20 cellular contexts compared by ENCODE assay signal in genomic region chr1:225757927-225758460, GRCh38. TPM values are rescaled to one million over a fixed set of nuclear protein-coding genes. Genes with fewer than 3 reads are reported as not detected.
DNase-seq lines count a peak whose midpoint lies in the region; ATAC-seq lines count a peak whose summit lies in the region.
"Had no signal": no experiment of that assay in that cellular context is flagged by ENCODE, and none has a peak within 500 bp of the region (broad histone marks: within the 10 kb centered on the region; RNA-seq: fewer than 3 reads in every experiment).

No MANE protein-coding gene starts in this region.

- H3K4me3 ChIP-seq in right cardiac atrium (ENCODE audit: low read length) = no peak overlapping the region
- H3K4me3 ChIP-seq in naive thymus-derived CD4-positive, alpha-beta T cell (ENCODE audit: low read length) = no peak overlapping the region

- peaks cover 0 to 3% (median 0%) of the 10 kb centered on the region in 5 donors for H3K36me3 Mint-ChIP-seq in naive thymus-derived CD4-positive, alpha-beta T cell
- H3K36me3 Mint-ChIP-seq: CD8-positive, alpha-beta memory T cell had no signal

- peaks cover 12% of the 10 kb centered on the region for H3K4me1 ChIP-seq in right cardiac atrium (ENCODE audit: control insufficient read depth, insufficient read depth, low read length)
- no peaks in the 10 kb centered on the region for H3K4me1 ChIP-seq in naive thymus-derived CD4-positive, alpha-beta T cell (ENCODE audit: control insufficient read depth in 2 of 2, insufficient read depth in 2 of 2, low read length in 2 of 2)

- no peaks in the 10 kb centered on the region for H3K9me3 Mint-ChIP-seq in naive thymus-derived CD4-positive, alpha-beta T cell
- H3K9me3 Mint-ChIP-seq: CD8-positive, alpha-beta memory T cell had no signal

- intact Hi-C loops in right cardiac atrium (cut with DNase I) = loop anchor here in 2 of 4 donors (10.0 kb wide), 2 partner anchors 63 to 93 kb away; no protein-coding TSS in a partner anchor
- intact Hi-C loops in cardiac septum (cut with DNase I) = no loop called here
- intact Hi-C loops in left colon (cut with DNase I, micrococcal nuclease) = no loop called here
- intact Hi-C loops in sciatic nerve (cut with DNase I) = no loop called here
- intact Hi-C loops in naive thymus-derived CD4-positive, alpha-beta T cell (cut with micrococcal nuclease) = no loop called here

- H3K27me3 Mint-ChIP-seq in naive thymus-derived CD4-positive, alpha-beta T cell = peaks cover 0 to 15% (median 4%) of the 10 kb centered on the region in 5 donors

- peaks cover 0 to 9% (median 0%) of the 10 kb centered on the region in 7 donors for H3K4me1 Mint-ChIP-seq in naive thymus-derived CD4-positive, alpha-beta T cell
- H3K4me1 Mint-ChIP-seq: CD8-positive, alpha-beta memory T cell had no signal

- H3K36me3 ChIP-seq in naive thymus-derived CD4-positive, alpha-beta T cell (ENCODE audit: control insufficient read depth in 2 of 3, insufficient read depth in 3 of 3, low read length in 3 of 3) = no peaks in the 10 kb centered on the region

- no peaks in the 10 kb centered on the region for H3K27me3 ChIP-seq in right cardiac atrium (ENCODE audit: control insufficient read depth, insufficient read depth)
- no peaks in the 10 kb centered on the region for H3K27me3 ChIP-seq in naive thymus-derived CD4-positive, alpha-beta T cell (ENCODE audit: control insufficient read depth in 2 of 2, insufficient read depth in 2 of 2, low read length in 2 of 2)

- no peak overlapping the region for H3K4me3 Mint-ChIP-seq in naive thymus-derived CD4-positive, alpha-beta T cell
- H3K4me3 Mint-ChIP-seq: CD8-positive, alpha-beta memory T cell had no signal

- DNase-seq in right cardiac atrium = no peak
- no peak for DNase-seq in cardiac septum (ENCODE audit: low spot score)
- no peak for DNase-seq in left colon
- peak; percentile 30 for DNase-seq in sciatic nerve (ENCODE audit: low spot score)
- no peak for DNase-seq in naive thymus-derived CD4-positive, alpha-beta T cell
- DNase-seq in cerebellar nuclear complex (lab: John Stamatoyannopoulos, UW) = no peak
- DNase-seq in activated T-cell treated with anti-CD3 and anti-CD28 coated beads, Interleukin-2, amount 50 U/mL, for 1 hour = no peak
- DNase-seq: CD8-positive, alpha-beta memory T cell; DMS53; GDM1; MM.1S; NCI-H1048; NCI-H1417 treated with DMSO at 0.1 percent for 48 hours; NCI-H187 treated with DMSO at 0.1 percent for 48 hours; NCI-H2107; NCI-H446 treated with DMSO at 0.1 percent for 48 hours; NCI-H526 treated with DMSO at 0.1 percent for 48 hours; Right ventricle myocardium superior had no signal

- H3K27ac ChIP-seq in right cardiac atrium (ENCODE audit: low read length) = peak overlapping the region; percentile 17
- no peak overlapping the region for H3K27ac ChIP-seq in naive thymus-derived CD4-positive, alpha-beta T cell (ENCODE audit: low read depth, low read length)
- H3K27ac ChIP-seq: C4-2B had no signal

- WGBS in right cardiac atrium = 70% methylated on average over 10 of the region's 10 CpGs

- H3K9me3 ChIP-seq in right cardiac atrium (ENCODE audit: control insufficient read depth, low read length) = no peaks in the 10 kb centered on the region
- no peaks in the 10 kb centered on the region for H3K9me3 ChIP-seq in naive thymus-derived CD4-positive, alpha-beta T cell (ENCODE audit: control insufficient read depth in 2 of 3, low read length in 3 of 3)

- ATAC-seq in right cardiac atrium = no peak
- peak; percentile 77 for ATAC-seq in left colon
- no peak for ATAC-seq in sciatic nerve
- no peak for ATAC-seq in naive thymus-derived CD4-positive, alpha-beta T cell
- ATAC-seq in GM21528 (IDR thresholded peaks at IDR 0.05; ENCODE audit: low FRiP score, unreplicated experiment) = no peak

- CTCF ChIA-PET in naive thymus-derived CD4-positive, alpha-beta T cell (lab: Charles Lee) = no interaction called here

- POLR2A ChIA-PET in naive thymus-derived CD4-positive, alpha-beta T cell (lab: Charles Lee) = no interaction called here

- no peak overlapping the region for H3K27ac Mint-ChIP-seq in naive thymus-derived CD4-positive, alpha-beta T cell

RNA-seq across cellular contexts. Expression of gene SRP9, which starts 19.6 kb away (rescaled TPM):
- total RNA-seq in right cardiac atrium (100 to 1,000 TPM; 193 to 245 (median 219) TPM), cardiac septum (182 TPM), left colon (100 to 1,000 TPM; 186 to 202 TPM), sciatic nerve (151 TPM)
- polyA plus RNA-seq in right cardiac atrium = 259 TPM
- 100 to 1,000 TPM in 3 of 5 experiments, 10 to 100 TPM in 2; 76.1 to 193 (median 145) TPM for total RNA-seq in naive thymus-derived CD4-positive, alpha-beta T cell
- 100 to 1,000 TPM; 179 to 349 TPM for polyA plus RNA-seq in naive thymus-derived CD4-positive, alpha-beta T cell

RNA-seq across cellular contexts. Expression of gene EPHX1, which starts 51.9 kb away (rescaled TPM):
- total RNA-seq in right cardiac atrium (10 to 100 TPM; 47.3 to 65.0 (median 56.8) TPM), cardiac septum (39.2 TPM), left colon (10 to 100 TPM; 59.3 to 67.3 TPM), sciatic nerve (232 TPM)
- 54.0 TPM for polyA plus RNA-seq in right cardiac atrium
- total RNA-seq in naive thymus-derived CD4-positive, alpha-beta T cell = 1 to 10 TPM; 1.5 to 3.2 (median 2.0) TPM
- polyA plus RNA-seq in naive thymus-derived CD4-positive, alpha-beta T cell = under 1 TPM; 0.66 to 0.83 TPM
